ENCODE assay signal across 1 cellular context in the genomic region with DNA sequence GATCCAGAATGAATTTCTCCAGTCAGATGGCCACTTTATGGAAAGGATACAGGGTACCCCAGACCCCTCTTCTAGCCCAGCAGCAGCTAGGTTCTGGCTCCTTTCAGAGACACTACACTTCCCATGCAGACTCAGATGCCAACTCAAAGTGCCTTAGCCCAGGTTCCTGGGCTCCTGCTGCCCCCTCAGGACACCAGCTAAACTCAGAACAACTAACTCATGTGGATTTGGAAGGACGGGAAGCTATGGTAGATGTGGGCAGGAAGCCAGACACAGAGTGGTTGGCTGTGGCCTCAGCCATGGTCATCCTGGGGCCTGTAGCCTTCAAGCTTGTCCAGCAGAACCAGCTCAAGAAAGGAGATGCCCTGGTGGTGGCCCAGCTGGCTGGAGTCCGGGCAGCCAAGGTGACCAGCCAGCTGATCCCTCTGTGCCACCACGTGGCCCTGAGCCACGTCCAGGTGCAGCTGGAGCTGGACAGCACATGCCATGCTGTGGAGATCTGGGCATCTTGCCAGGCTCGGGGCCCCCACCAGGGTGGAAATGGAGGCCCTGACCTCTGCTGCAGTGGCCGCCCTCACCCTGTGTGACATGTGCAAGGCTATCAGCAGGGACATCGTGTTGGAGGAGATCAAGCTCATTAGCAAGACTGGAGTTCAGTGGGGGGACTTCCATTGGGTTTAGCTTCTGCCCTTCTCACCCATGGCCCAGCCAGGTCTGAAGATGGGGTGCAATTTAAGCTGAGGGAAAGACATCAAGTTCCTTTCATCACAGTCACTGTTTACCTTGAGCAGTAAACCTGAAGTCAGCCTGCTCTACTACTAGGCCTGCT.
TF ChIP-seq lines count a peak whose summit lies in the region.

No MANE protein-coding gene starts in this region.

TF ChIP-seq in IMR-90, 13 proteins besides CTCF, POLR2A, EP300 and RAD21 (continued from another document):
- TF ChIP-seq NFE2L2 (IDR thresholded peaks at IDR 0.05; ENCODE audit: low read depth, low read length) (no peak), SMC3 (IDR thresholded peaks at IDR 0.05; ENCODE audit: low read depth, low read length) (no peak), RCOR1 (IDR thresholded peaks at IDR 0.05; ENCODE audit: insufficient replicate concordance, low read length) (no peak), CHD1 (IDR thresholded peaks at IDR 0.05; ENCODE audit: low read depth, low read length) (no peak), RFX5 (IDR thresholded peaks at IDR 0.05; ENCODE audit: low read depth, low read length) (no peak), MAZ (IDR thresholded peaks at IDR 0.05; ENCODE audit: borderline replicate concordance, low read depth, low read length) (no peak), FOS (IDR thresholded peaks at IDR 0.05; ENCODE audit: low read depth, low read length) (no peak)
- TF ChIP-seq, protein P1, sequence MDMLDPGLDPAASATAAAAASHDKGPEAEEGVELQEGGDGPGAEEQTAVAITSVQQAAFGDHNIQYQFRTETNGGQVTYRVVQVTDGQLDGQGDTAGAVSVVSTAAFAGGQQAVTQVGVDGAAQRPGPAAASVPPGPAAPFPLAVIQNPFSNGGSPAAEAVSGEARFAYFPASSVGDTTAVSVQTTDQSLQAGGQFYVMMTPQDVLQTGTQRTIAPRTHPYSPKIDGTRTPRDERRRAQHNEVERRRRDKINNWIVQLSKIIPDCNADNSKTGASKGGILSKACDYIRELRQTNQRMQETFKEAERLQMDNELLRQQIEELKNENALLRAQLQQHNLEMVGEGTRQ (IDR thresholded peaks at IDR 0.05; ENCODE audit: low read depth, low read length) = no peak
